23 cellular contexts compared by ENCODE assay signal in genomic region chr9:114274217-114274616, GRCh38. TPM values are rescaled to one million over a fixed set of nuclear protein-coding genes. Genes with fewer than 3 reads are reported as not detected.
A peak's percentile ranks its signal among the peaks of the same experiment; 100 is the strongest.
DNase-seq lines count a peak whose midpoint lies in the region; ATAC-seq and TF ChIP-seq lines count a peak whose summit lies in the region.
"Had no signal": no experiment of that assay in that cellular context is flagged by ENCODE, and none has a peak within 500 bp of the region (broad histone marks: within the 10 kb centered on the region; RNA-seq: fewer than 3 reads in every experiment).

No MANE protein-coding gene starts in this region.

- intact Hi-C loops in cardiac septum (cut with DNase I), result loop anchor here (5.0 kb wide), 3 partner anchors 117 to 192 kb away; partner anchors contain the start of gene COL27A1
- intact Hi-C loops in Right ventricle myocardium inferior (cut with DNase I), result no loop called here

- peaks cover 19% of the 10 kb centered on the region for H3K36me3 Mint-ChIP-seq in type B pancreatic cell
- H3K36me3 Mint-ChIP-seq: CD4-positive, alpha-beta memory T cell had no signal

- ATAC-seq in Right ventricle myocardium inferior (no peak), omental fat pad (ENCODE audit: low FRiP score) (no peak)
- ATAC-seq: GM23338 had no signal

- no peaks in the 10 kb centered on the region for H3K27me3 Mint-ChIP-seq in type B pancreatic cell

- H3K27ac ChIP-seq in epithelial cell of prostate, result peak overlapping the region; percentile 62
- H3K27ac ChIP-seq: BLaER1 treated with 17β-estradiol and CSF1 and Interleukin-3, amounts not matched to agents 10 nM and 100 nM; KMS-11 had no signal

- H3K4me3 Mint-ChIP-seq in type B pancreatic cell, result no peak overlapping the region
- H3K4me3 Mint-ChIP-seq: CD4-positive, alpha-beta memory T cell; GM23338 had no signal

- no peak for TF ChIP-seq CTCF in omental fat pad (IDR thresholded peaks at IDR 0.05)
- TF ChIP-seq CTCF in type B pancreatic cell (conservative IDR thresholded peaks at IDR 0.05), result no peak
- TF ChIP-seq CTCF in GM10266 (IDR thresholded peaks at IDR 0.05; ENCODE audit: control insufficient read depth, insufficient read depth, low read depth, missing control alignments), result no peak

- H3K4me1 Mint-ChIP-seq in type B pancreatic cell (ENCODE audit: unreplicated experiment), result no peaks in the 10 kb centered on the region
- H3K4me1 Mint-ChIP-seq: CD4-positive, alpha-beta memory T cell; GM23338 had no signal

- peak; percentile 44 for DNase-seq in cardiac septum (ENCODE audit: low spot score)
- no peak for DNase-seq in Right ventricle myocardium inferior (ENCODE audit: missing footprints)
- no peak for DNase-seq in epithelial cell of prostate (ENCODE audit: low read depth, low spot score)
- DNase-seq in omental fat pad (ENCODE audit: low spot score), result peak; percentile 6
- DNase-seq in type B pancreatic cell (ENCODE audit: extremely low spot score, unreplicated experiment), result peak; percentile 37
- DNase-seq in GM10266 (ENCODE audit: extremely low spot score), result no peak
- no peak for DNase-seq in hippocampal formation (lab: John Stamatoyannopoulos, UW)
- no peak for DNase-seq in NCI-H187 treated with DMSO at 0.1 percent for 48 hours (lab: John Stamatoyannopoulos, UW)
- DNase-seq: 8988T, DND-41, NCI-H1092 treated with DMSO at 0.1 percent for 48 hours, NCI-H1436 treated with DMSO at 0.1 percent for 48 hours, NCI-H2029 treated with DMSO at 0.1 percent for 48 hours, NCI-H2171 treated with DMSO at 0.1 percent for 48 hours, NCI-H526, OCI-M1, Right ventricle myocardium superior had no signal

- H3K9me3 Mint-ChIP-seq in type B pancreatic cell, result no peaks in the 10 kb centered on the region
- H3K9me3 Mint-ChIP-seq: GM23338 had no signal

- H3K27ac Mint-ChIP-seq in type B pancreatic cell, result no peak overlapping the region
- H3K27ac Mint-ChIP-seq: GM23338 had no signal

RNA-seq across cellular contexts. Expression of gene ORM1, which starts 48.7 kb away (rescaled TPM):
- total RNA-seq in cardiac septum, result not detected
- total RNA-seq in Right ventricle myocardium inferior, result 0.51 TPM
- 1 to 10 TPM in 2 of 4 donors, under 1 TPM in 1, not detected in 1; 0.65 to 5.4 (median 1.0) TPM for total RNA-seq in omental fat pad
- total RNA-seq in type B pancreatic cell (ENCODE audit: low replicate concordance), result 0.65 and 1.6 TPM in 2 replicates
- total RNA-seq: CD4-positive, alpha-beta memory T cell; GM23338; HT1080; SK-MEL-5 had no signal

RNA-seq across cellular contexts. Expression of gene ORM2, which starts 55.5 kb away (rescaled TPM):
- 0.32 TPM for total RNA-seq in cardiac septum
- total RNA-seq in Right ventricle myocardium inferior, result not detected
- 1 to 10 TPM in 1 of 4 donors, not detected in 3; 1.6 TPM for total RNA-seq in omental fat pad
- not detected in 2 replicates for total RNA-seq in type B pancreatic cell (ENCODE audit: low replicate concordance)
- total RNA-seq: CD4-positive, alpha-beta memory T cell; HT1080; Right ventricle myocardium superior; SK-MEL-5 had no signal

Comparison
In these comparisons a context has a peak if more than half of its experiments do, and no peak if none do; other contexts are left out.
1. DNase-seq: peak in cardiac septum (single experiment), omental fat pad (single experiment) and type B pancreatic cell (single experiment); none in Right ventricle myocardium inferior (single experiment), epithelial cell of prostate (single experiment), GM10266 (single experiment), hippocampal formation (0 of 2) and NCI-H187 treated with DMSO at 0.1 percent for 48 hours (single experiment).